8 cellular contexts compared by ENCODE assay signal in the genomic region with DNA sequence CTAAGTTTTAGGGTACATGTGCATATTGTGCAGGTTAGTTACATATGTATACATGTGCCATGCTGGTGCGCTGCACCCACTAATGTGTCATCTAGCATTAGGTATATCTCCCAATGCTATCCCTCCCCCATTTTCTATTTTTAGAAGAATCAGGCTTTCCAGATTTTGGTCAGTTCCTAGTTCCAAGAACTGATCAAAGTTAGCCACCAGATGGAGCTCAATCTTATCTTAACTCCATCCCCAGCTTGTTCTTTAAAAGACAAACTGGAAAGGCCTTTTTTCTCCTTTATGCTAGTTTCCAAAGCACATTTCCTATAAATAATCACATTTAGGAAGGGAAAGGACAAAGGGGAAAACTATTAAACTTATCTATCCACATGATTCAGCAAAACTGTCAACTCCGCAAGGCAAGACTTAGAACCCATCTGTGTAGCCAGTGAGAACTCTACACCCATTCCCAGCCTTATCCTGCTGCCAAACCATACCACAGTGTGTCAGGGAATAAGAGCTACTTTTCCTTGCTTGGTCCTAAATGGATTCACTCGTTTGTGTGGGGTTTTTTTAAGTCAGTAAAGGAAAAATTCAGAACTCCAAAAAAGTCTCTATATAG. TPM values are rescaled to one million over a fixed set of nuclear protein-coding genes. Genes with fewer than 3 reads are reported as not detected.
DNase-seq lines count a peak whose midpoint lies in the region; ATAC-seq, FAIRE-seq and TF ChIP-seq lines count a peak whose summit lies in the region.

No MANE protein-coding gene starts in this region.

- H3K27me3 Mint-ChIP-seq in activated naive CD4-positive, alpha-beta T cell treated with anti-CD3 and anti-CD28 coated beads for 36 hours (ENCODE audit: low read depth) = no peaks in the 10 kb centered on the region

- no peaks in the 10 kb centered on the region for H3K27me3 ChIP-seq in uterus

- no peaks in the 10 kb centered on the region for H3K4me1 ChIP-seq in A549
- H3K4me1 ChIP-seq in uterus = no peaks in the 10 kb centered on the region

- H3K36me3 ChIP-seq in uterus = no peaks in the 10 kb centered on the region

- peak; percentile 28 to 46; a peak in 4 of 5 replicates for TF ChIP-seq RAD21 in A549 (conservative IDR thresholded peaks at IDR 0.05 in 1 of 2, IDR thresholded peaks at IDR 0.05 in 1 of 2)

- H3K36me3 Mint-ChIP-seq in activated naive CD4-positive, alpha-beta T cell treated with anti-CD3 and anti-CD28 coated beads for 36 hours (ENCODE audit: low read depth) = no peaks in the 10 kb centered on the region

- peak; percentile 47 to 51 for DNase-seq in A549 (ENCODE audit: low read depth in 1 of 2, low spot score in 1 of 2)
- peak; percentile 66 for DNase-seq in SK-MEL-5 (ENCODE audit: low read depth, low spot score)
- DNase-seq in glomerular visceral epithelial cell (ENCODE audit: extremely low spot score) = peak; percentile 47
- no peak for DNase-seq in uterus
- no peak for DNase-seq in activated naive CD4-positive, alpha-beta T cell treated with anti-CD3 and anti-CD28 coated beads for 36 hours

- no peaks in the 10 kb centered on the region for H3K9me3 Mint-ChIP-seq in activated naive CD4-positive, alpha-beta T cell treated with anti-CD3 and anti-CD28 coated beads for 36 hours

- no peak for TF ChIP-seq POLR2A in A549 (IDR thresholded peaks at IDR 0.05; ENCODE audit: low read length)
- no peak for TF ChIP-seq POLR2A in uterus (IDR thresholded peaks at IDR 0.05)

- H3K27ac ChIP-seq in A549 = no peak overlapping the region
- no peak overlapping the region for H3K27ac ChIP-seq in uterus

- ATAC-seq in A549 = peak; percentile 74 to 88; a peak in 5 of 6 replicates
- no peak for ATAC-seq in HG02588 (IDR thresholded peaks at IDR 0.05; ENCODE audit: unreplicated experiment)
- ATAC-seq in GM18867 (IDR thresholded peaks at IDR 0.05; ENCODE audit: unreplicated experiment) = no peak

- H3K4me2 ChIP-seq in A549 = no peak overlapping the region

- peak; percentile 41; the same call in 2 of the 3 replicates for TF ChIP-seq CTCF in A549 (IDR thresholded peaks at IDR 0.05)
- peak; percentile 36 for TF ChIP-seq CTCF in GM12873 (IDR thresholded peaks at IDR 0.05; ENCODE audit: insufficient read depth, low read depth, low read length, missing control alignments)
- peak; percentile 23 to 31 (median 26) for TF ChIP-seq CTCF in uterus (IDR thresholded peaks at IDR 0.05)

- no peak overlapping the region for H3K27ac Mint-ChIP-seq in activated naive CD4-positive, alpha-beta T cell treated with anti-CD3 and anti-CD28 coated beads for 36 hours

- no peak for FAIRE-seq in A549 (lab: Jason Lieb, UNC)

- intact Hi-C loops in uterus (cut with DNase I; ENCODE audit: low total_unique reads) = no loop called here
- intact Hi-C loops in activated naive CD4-positive, alpha-beta T cell treated with anti-CD3 and anti-CD28 coated beads for 36 hours (cut with micrococcal nuclease) = loop anchor here (1.0 kb wide), 2 partner anchors 41 to 103 kb away; no protein-coding TSS in a partner anchor

- in situ Hi-C loops in SK-MEL-5 (cut with HindIII; ENCODE audit: low pct_unique_long_range_greater_than_20kb, low sequenced_read_pairs) = no loop called here

- CTCF ChIA-PET in A549 (lab: Yijun Ruan, JAX) = interaction anchor here (0.5 to 2.4 kb wide), 12 partner anchors 13 to 597 kb away, joined by 3 to 19 read pairs (median 4); no protein-coding TSS in a partner anchor
- CTCF ChIA-PET in activated naive CD4-positive, alpha-beta T cell treated with anti-CD3 and anti-CD28 coated beads for 36 hours (lab: Charles Lee) = interaction anchor here (0.6 to 1.7 kb wide), 7 partner anchors 15 to 225 kb away, joined by 3 to 13 read pairs (median 4); no protein-coding TSS in a partner anchor

- no peak overlapping the region for H3K4me3 Mint-ChIP-seq in activated naive CD4-positive, alpha-beta T cell treated with anti-CD3 and anti-CD28 coated beads for 36 hours

- no peaks in the 10 kb centered on the region for H3K4me1 Mint-ChIP-seq in activated naive CD4-positive, alpha-beta T cell treated with anti-CD3 and anti-CD28 coated beads for 36 hours (ENCODE audit: low read depth)

- H3K9me3 ChIP-seq in A549 = no peaks in the 10 kb centered on the region
- no peaks in the 10 kb centered on the region for H3K9me3 ChIP-seq in uterus

- no peak overlapping the region for H3K4me3 ChIP-seq in A549
- no peak overlapping the region for H3K4me3 ChIP-seq in uterus

- 49% methylated on average over 3 of the region's 3 CpGs for WGBS in A549 (ENCODE audit: missing lambda C conversion rate)

- POLR2A ChIA-PET in A549 (lab: Yijun Ruan, JAX) = interaction anchor here (1.1 kb wide), 1 partner anchor 24 kb away, joined by 4 read pairs; no protein-coding TSS in a partner anchor

- TF ChIP-seq EP300 in A549 (IDR thresholded peaks at IDR 0.05) = no peak

TF ChIP-seq in A549, 52 proteins besides CTCF, POLR2A, EP300 and RAD21:
- TF ChIP-seq HOXB5 (CRISPR knock-in tag; IDR thresholded peaks at IDR 0.05) (no peak), SMC3 (IDR thresholded peaks at IDR 0.05) (peak; percentile 54)

RNA-seq across cellular contexts. Expression of a gene that starts 22.8 kb away (rescaled TPM):
- 5.2 and 6.4 TPM in 2 replicates for polyA plus RNA-seq in A549 (2011; rRNA removed)
- 5.4 and 5.5 TPM in 2 replicates for polyA plus RNA-seq in A549 (2012; cell fraction: cytosol; rRNA removed)
- 8.8 and 11.9 TPM in 2 replicates for polyA plus RNA-seq in A549 (2012; cell fraction: nucleus; rRNA removed)
- 4.5 to 4.7 TPM (median 4.5 TPM) in 3 replicates for polyA plus RNA-seq in A549 (2017; fragmentation: RNase III; extraction: RNeasy Plus Mini Kit Qiagen cat#74134 plus additional on column Dnase treatment)
- polyA minus RNA-seq in A549 (2011; rRNA and poly(A)+ RNA removed) = 7.5 and 8.0 TPM in 2 replicates
- 0.19 TPM in 1 of 2 replicates, not detected in the other for total RNA-seq in SK-MEL-5 (2014; rRNA removed; shearing (Covaris generic))
- polyA plus RNA-seq in SK-MEL-5 (2015; cell fraction: cytosol; rRNA removed) = 0.04 and 0.14 TPM in 2 replicates
- polyA plus RNA-seq in SK-MEL-5 (2015; cell fraction: nucleus; rRNA removed) = 0.14 and 1.1 TPM in 2 replicates
- total RNA-seq in uterus = 1 to 10 TPM in 3 of 4 donors, not detected in 1; 1.0 to 4.8 (median 1.8) TPM
- 1 to 10 TPM; 1.1 to 1.6 TPM for total RNA-seq in activated naive CD4-positive, alpha-beta T cell treated with anti-CD3 and anti-CD28 coated beads for 36 hours

Comparison
In these comparisons a context has a peak if more than half of its experiments do, and no peak if none do; other contexts are left out.
1. ATAC-seq: peak in A549 (2 of 2); none in HG02588 (single experiment) and GM18867 (single experiment).
2. DNase-seq: peak in A549 (2 of 2), SK-MEL-5 (single experiment) and glomerular visceral epithelial cell (single experiment); none in uterus (0 of 2) and activated naive CD4-positive, alpha-beta T cell treated with anti-CD3 and anti-CD28 coated beads for 36 hours (single experiment).
3. Peak in every context shown above with its lines, with median percentiles within 50 percentile points of each other: CTCF ChIP-seq.